Comparison of ENCODE assay signal across 31 cellular contexts in genomic region chr9:18941060-18941746, GRCh38.
"Had no signal": no experiment of that assay in that cellular context is flagged by ENCODE, and none has a peak within 500 bp of the region (broad histone marks: within the 10 kb centered on the region; RNA-seq: fewer than 3 reads in every experiment).

No MANE protein-coding gene starts in this region.

- H3K9me3 ChIP-seq: Peyer's patch had no signal

- H3K27me3 ChIP-seq: brain microvascular endothelial cell, Peyer's patch had no signal

- H3K27ac ChIP-seq: brain microvascular endothelial cell, Peyer's patch had no signal

- ATAC-seq: activated CD8-positive, alpha-beta T cell treated with anti-CD3 and anti-CD28 coated beads for 36 hours; activated T-cell treated with anti-CD3 and anti-CD28 coated beads, Interleukin-2, amount 50 U/mL, for 72 hours; activated T-helper 17 cell treated with anti-CD3 and anti-CD28 coated beads, Interleukin-2, amount 50 U/mL, for 72 hours; PC-3 had no signal

- H3K4me3 ChIP-seq: Peyer's patch had no signal

- DNase-seq: activated CD4-positive, alpha-beta T cell treated with anti-CD3 and anti-CD28 coated beads, Interleukin-2, amount 10 ng/mL, durations not matched to agents 24 days and 14 days; activated CD4-positive, alpha-beta T cell treated with anti-CD3 and anti-CD28 coated beads, Interleukin-2, amount 50 U/mL, for 4 hours; activated CD8-positive, alpha-beta T cell treated with anti-CD3 and anti-CD28 coated beads for 36 hours; activated effector memory CD4-positive, alpha-beta T cell treated with anti-CD3 and anti-CD28 coated beads, Interleukin-2, amount 50 U/mL, for 16 hours; activated naive CD4-positive, alpha-beta T cell; activated naive CD4-positive, alpha-beta T cell treated with anti-CD3 and anti-CD28 coated beads, Interleukin-2, amount 50 U/mL, for 16 hours; activated naive CD8-positive, alpha-beta T cell treated with anti-CD3 and anti-CD28 coated beads for 36 hours; activated T-cell treated with anti-CD3 and anti-CD28 coated beads, Interleukin-2, amount 50 U/mL, for 1 hour; activated T-cell treated with anti-CD3 and anti-CD28 coated beads, Interleukin-2, amount 50 U/mL, for 72 hours; amniotic stem cell; aorta; brain microvascular endothelial cell; central memory CD4-positive, alpha-beta T cell; Kasumi-1; KG1; MM.1S; MV-4-11; NCI-H1105; NCI-H1417 treated with DMSO at 0.1 percent for 48 hours; NCI-H187 treated with DMSO at 0.1 percent for 48 hours; NCI-H524; NCI-H69; NCI-H82; NK-92 treated with Interleukin-12 subunit alpha and Interleukin-12 subunit beta, amount 100 ng/mL, for 24 hours; PC-3; Peyer's patch; RPMI8226; SW 1271; T-helper 1 cell; T1000 had no signal

- H3K4me1 ChIP-seq: Peyer's patch had no signal
